ENCODE assay signal across 1 cellular context in the genomic region with DNA sequence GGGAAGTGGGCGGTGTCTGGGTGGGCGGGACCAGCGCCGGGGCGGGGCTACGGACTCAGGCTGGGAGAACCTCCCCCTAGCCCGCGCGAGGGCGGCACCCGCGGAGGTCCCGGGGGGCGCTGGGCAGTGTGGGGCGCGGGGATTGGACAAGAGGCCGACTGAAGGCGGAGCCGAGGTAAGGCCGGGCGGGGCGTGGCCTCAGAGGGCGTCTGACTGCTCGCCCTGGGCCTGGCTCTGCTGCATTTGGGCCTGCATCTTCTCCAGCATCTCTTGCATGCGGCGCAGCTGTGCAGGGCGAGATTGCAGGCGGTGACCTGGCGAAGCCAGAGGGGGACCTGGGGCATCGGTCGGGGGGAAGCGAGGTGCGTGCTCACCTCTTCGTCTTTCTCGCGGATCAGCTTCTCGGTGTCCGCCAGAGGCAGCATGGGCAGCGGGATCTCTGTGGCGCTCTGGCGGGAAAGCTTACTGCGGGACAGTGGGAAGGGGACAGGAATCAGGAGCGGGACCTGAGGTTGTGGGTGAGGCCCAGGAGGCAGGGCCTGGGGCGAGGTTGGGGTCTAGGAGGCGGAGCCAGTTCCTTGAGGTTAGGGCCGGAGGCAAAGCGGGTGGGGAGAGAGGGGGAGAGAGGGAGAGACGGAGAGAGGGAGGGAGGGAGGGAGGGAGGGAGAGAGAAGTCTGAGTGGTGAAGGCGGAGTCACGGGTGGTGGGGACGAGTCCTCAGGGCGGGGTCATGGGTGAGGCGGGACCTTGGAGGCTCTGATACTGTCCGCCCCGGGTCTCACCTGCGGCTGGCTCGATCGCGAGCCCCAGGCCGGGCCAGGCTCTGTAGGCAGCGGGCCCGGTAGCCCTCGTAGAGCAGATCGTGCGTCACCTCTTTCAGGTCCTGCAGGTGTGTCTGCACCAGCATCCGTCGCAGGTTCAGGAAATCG.
A peak's percentile ranks its signal among the peaks of the same experiment; 100 is the strongest.
TF ChIP-seq lines count a peak whose summit lies in the region.

No MANE protein-coding gene starts in this region.

TF ChIP-seq in GM12878, 131 proteins besides CTCF, POLR2A, EP300 and RAD21 (continues in another document):
- TF ChIP-seq TCF12 (IDR thresholded peaks at IDR 0.05; ENCODE audit: low read depth, low read length) (0 out of 2 replicates have a peak, but pooled peaks have one; percentile 49), SMARCA5 (IDR thresholded peaks at IDR 0.05) (peak; percentile 80), CREB1 (IDR thresholded peaks at IDR 0.05; ENCODE audit: low read depth) (0 out of 2 replicates have a peak, but pooled peaks have one; percentile 6), WRNIP1 (IDR thresholded peaks at IDR 0.05; ENCODE audit: borderline replicate concordance, low read depth, low read length) (no peak), RFX5 (IDR thresholded peaks at IDR 0.05; ENCODE audit: low read depth, low read length) (no peak), STAT1 (conservative IDR thresholded peaks at IDR 0.05) (no peak), BACH1 (IDR thresholded peaks at IDR 0.05; ENCODE audit: borderline replicate concordance) (peak; percentile 67; the same call in 1 of the 2 replicates), CREM (IDR thresholded peaks at IDR 0.05; ENCODE audit: low read depth) (no peak; the same call in 1 of the 2 replicates), MTA2 (IDR thresholded peaks at IDR 0.05; ENCODE audit: low read depth) (no peak), RB1 (IDR thresholded peaks at IDR 0.05; ENCODE audit: borderline replicate concordance) (peak; percentile 86; the same call in 1 of the 2 replicates), CBFB (IDR thresholded peaks at IDR 0.05; ENCODE audit: low read depth) (no peak), NFXL1 (IDR thresholded peaks at IDR 0.05; ENCODE audit: borderline replicate concordance) (no peak), SUZ12 (IDR thresholded peaks at IDR 0.05; ENCODE audit: unreplicated experiment) (no peak), EGR1 (IDR thresholded peaks at IDR 0.05; ENCODE audit: borderline replicate concordance in 1 of 2, low read depth in 2 of 2, low read length in 2 of 2) (peak in 1 of 2 experiments; percentile 68; a peak in 1 of 3 replicates), NR2C2 (IDR thresholded peaks at IDR 0.05; ENCODE audit: borderline replicate concordance, control insufficient read depth, insufficient read length, low read depth) (no peak), RCOR1 (conservative IDR thresholded peaks at IDR 0.05; ENCODE audit: low read depth, low read length) (no peak), ZBED1 (IDR thresholded peaks at IDR 0.05; ENCODE audit: borderline replicate concordance) (no peak), MYB (IDR thresholded peaks at IDR 0.05; ENCODE audit: borderline replicate concordance, low read depth, low read length) (no peak), SRF (IDR thresholded peaks at IDR 0.05; ENCODE audit: low read depth in 2 of 2, low read length in 2 of 2) (no peak), ETV6 (conservative IDR thresholded peaks at IDR 0.05 in 1 of 2, IDR thresholded peaks at IDR 0.05 in 1 of 2; ENCODE audit: borderline replicate concordance in 1 of 2, low read depth in 1 of 2) (no peak), JUNB (IDR thresholded peaks at IDR 0.05) (no peak), HDAC2 (IDR thresholded peaks at IDR 0.05) (no peak), FOXM1 (IDR thresholded peaks at IDR 0.05; ENCODE audit: low read depth, low read length) (no peak), YY1 (IDR thresholded peaks at IDR 0.05; ENCODE audit: low read depth, low read length) (no peak), MXI1 (IDR thresholded peaks at IDR 0.05; ENCODE audit: low read depth, low read length) (peak; percentile 79), EED (IDR thresholded peaks at IDR 0.05; ENCODE audit: low read depth) (peak; percentile 40), SPI1 (IDR thresholded peaks at IDR 0.05; ENCODE audit: borderline replicate concordance, insufficient read depth, low read depth, low read length) (no peak), HDGF (IDR thresholded peaks at IDR 0.05) (peak; percentile 95), RUNX3 (IDR thresholded peaks at IDR 0.05; ENCODE audit: low read length) (peak; percentile 21; the same call in 1 of the 2 replicates), BMI1 (IDR thresholded peaks at IDR 0.05; ENCODE audit: borderline replicate concordance) (no peak), SREBF2 (IDR thresholded peaks at IDR 0.05; ENCODE audit: low read length) (no peak), SP1 (IDR thresholded peaks at IDR 0.05; ENCODE audit: low read depth, low read length) (peak; percentile 47), HDAC6 (IDR thresholded peaks at IDR 0.05; ENCODE audit: unreplicated experiment) (no peak), PAX5 (IDR thresholded peaks at IDR 0.05; ENCODE audit: borderline replicate concordance, low read depth, low read length) (no peak), STAT3 (IDR thresholded peaks at IDR 0.05; ENCODE audit: low read depth, low read length) (no peak)
- TF ChIP-seq, protein P1, sequence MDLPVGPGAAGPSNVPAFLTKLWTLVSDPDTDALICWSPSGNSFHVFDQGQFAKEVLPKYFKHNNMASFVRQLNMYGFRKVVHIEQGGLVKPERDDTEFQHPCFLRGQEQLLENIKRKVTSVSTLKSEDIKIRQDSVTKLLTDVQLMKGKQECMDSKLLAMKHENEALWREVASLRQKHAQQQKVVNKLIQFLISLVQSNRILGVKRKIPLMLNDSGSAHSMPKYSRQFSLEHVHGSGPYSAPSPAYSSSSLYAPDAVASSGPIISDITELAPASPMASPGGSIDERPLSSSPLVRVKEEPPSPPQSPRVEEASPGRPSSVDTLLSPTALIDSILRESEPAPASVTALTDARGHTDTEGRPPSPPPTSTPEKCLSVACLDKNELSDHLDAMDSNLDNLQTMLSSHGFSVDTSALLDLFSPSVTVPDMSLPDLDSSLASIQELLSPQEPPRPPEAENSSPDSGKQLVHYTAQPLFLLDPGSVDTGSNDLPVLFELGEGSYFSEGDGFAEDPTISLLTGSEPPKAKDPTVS (IDR thresholded peaks at IDR 0.05; ENCODE audit: low read depth, low read length), result no peak
- TF ChIP-seq, protein P2, sequence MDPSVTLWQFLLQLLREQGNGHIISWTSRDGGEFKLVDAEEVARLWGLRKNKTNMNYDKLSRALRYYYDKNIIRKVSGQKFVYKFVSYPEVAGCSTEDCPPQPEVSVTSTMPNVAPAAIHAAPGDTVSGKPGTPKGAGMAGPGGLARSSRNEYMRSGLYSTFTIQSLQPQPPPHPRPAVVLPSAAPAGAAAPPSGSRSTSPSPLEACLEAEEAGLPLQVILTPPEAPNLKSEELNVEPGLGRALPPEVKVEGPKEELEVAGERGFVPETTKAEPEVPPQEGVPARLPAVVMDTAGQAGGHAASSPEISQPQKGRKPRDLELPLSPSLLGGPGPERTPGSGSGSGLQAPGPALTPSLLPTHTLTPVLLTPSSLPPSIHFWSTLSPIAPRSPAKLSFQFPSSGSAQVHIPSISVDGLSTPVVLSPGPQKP (IDR thresholded peaks at IDR 0.05; ENCODE audit: low read depth, low read length), result no peak
- TF ChIP-seq, protein P3, sequence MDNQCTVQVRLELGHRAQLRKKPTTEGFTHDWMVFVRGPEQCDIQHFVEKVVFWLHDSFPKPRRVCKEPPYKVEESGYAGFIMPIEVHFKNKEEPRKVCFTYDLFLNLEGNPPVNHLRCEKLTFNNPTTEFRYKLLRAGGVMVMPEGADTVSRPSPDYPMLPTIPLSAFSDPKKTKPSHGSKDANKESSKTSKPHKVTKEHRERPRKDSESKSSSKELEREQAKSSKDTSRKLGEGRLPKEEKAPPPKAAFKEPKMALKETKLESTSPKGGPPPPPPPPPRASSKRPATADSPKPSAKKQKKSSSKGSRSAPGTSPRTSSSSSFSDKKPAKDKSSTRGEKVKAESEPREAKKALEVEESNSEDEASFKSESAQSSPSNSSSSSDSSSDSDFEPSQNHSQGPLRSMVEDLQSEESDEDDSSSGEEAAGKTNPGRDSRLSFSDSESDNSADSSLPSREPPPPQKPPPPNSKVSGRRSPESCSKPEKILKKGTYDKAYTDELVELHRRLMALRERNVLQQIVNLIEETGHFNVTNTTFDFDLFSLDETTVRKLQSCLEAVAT (IDR thresholded peaks at IDR 0.05), result no peak; the same call in 1 of the 2 replicates
- TF ChIP-seq, protein P4, sequence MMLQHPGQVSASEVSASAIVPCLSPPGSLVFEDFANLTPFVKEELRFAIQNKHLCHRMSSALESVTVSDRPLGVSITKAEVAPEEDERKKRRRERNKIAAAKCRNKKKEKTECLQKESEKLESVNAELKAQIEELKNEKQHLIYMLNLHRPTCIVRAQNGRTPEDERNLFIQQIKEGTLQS (IDR thresholded peaks at IDR 0.05; ENCODE audit: borderline replicate concordance, extremely low read depth, low read depth, low read length), result no peak
- TF ChIP-seq, protein P5, sequence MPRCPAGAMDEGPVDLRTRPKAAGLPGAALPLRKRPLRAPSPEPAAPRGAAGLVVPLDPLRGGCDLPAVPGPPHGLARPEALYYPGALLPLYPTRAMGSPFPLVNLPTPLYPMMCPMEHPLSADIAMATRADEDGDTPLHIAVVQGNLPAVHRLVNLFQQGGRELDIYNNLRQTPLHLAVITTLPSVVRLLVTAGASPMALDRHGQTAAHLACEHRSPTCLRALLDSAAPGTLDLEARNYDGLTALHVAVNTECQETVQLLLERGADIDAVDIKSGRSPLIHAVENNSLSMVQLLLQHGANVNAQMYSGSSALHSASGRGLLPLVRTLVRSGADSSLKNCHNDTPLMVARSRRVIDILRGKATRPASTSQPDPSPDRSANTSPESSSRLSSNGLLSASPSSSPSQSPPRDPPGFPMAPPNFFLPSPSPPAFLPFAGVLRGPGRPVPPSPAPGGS (IDR thresholded peaks at IDR 0.05; ENCODE audit: borderline replicate concordance, insufficient read depth, low read depth, low read length, poor library complexity, severe bottlenecking), result no peak
- TF ChIP-seq, protein P6, sequence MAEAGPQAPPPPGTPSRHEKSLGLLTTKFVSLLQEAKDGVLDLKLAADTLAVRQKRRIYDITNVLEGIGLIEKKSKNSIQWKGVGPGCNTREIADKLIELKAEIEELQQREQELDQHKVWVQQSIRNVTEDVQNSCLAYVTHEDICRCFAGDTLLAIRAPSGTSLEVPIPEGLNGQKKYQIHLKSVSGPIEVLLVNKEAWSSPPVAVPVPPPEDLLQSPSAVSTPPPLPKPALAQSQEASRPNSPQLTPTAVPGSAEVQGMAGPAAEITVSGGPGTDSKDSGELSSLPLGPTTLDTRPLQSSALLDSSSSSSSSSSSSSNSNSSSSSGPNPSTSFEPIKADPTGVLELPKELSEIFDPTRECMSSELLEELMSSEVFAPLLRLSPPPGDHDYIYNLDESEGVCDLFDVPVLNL (IDR thresholded peaks at IDR 0.05; ENCODE audit: low read depth, low read length), result no peak
- TF ChIP-seq, protein P7, sequence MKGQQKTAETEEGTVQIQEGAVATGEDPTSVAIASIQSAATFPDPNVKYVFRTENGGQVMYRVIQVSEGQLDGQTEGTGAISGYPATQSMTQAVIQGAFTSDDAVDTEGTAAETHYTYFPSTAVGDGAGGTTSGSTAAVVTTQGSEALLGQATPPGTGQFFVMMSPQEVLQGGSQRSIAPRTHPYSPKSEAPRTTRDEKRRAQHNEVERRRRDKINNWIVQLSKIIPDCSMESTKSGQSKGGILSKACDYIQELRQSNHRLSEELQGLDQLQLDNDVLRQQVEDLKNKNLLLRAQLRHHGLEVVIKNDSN (IDR thresholded peaks at IDR 0.05; ENCODE audit: borderline replicate concordance, extremely low read length, insufficient read depth, low read depth, low read length), result no peak
- TF ChIP-seq, protein P8, sequence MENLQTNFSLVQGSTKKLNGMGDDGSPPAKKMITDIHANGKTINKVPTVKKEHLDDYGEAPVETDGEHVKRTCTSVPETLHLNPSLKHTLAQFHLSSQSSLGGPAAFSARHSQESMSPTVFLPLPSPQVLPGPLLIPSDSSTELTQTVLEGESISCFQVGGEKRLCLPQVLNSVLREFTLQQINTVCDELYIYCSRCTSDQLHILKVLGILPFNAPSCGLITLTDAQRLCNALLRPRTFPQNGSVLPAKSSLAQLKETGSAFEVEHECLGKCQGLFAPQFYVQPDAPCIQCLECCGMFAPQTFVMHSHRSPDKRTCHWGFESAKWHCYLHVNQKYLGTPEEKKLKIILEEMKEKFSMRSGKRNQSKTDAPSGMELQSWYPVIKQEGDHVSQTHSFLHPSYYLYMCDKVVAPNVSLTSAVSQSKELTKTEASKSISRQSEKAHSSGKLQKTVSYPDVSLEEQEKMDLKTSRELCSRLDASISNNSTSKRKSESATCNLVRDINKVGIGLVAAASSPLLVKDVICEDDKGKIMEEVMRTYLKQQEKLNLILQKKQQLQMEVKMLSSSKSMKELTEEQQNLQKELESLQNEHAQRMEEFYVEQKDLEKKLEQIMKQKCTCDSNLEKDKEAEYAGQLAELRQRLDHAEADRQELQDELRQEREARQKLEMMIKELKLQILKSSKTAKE (IDR thresholded peaks at IDR 0.05; ENCODE audit: low read depth, poor library complexity, severe bottlenecking), result no peak
- TF ChIP-seq, protein P9, sequence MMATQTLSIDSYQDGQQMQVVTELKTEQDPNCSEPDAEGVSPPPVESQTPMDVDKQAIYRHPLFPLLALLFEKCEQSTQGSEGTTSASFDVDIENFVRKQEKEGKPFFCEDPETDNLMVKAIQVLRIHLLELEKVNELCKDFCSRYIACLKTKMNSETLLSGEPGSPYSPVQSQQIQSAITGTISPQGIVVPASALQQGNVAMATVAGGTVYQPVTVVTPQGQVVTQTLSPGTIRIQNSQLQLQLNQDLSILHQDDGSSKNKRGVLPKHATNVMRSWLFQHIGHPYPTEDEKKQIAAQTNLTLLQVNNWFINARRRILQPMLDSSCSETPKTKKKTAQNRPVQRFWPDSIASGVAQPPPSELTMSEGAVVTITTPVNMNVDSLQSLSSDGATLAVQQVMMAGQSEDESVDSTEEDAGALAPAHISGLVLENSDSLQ (IDR thresholded peaks at IDR 0.05), result peak; percentile 23; the same call in 1 of the 2 replicates
- TF ChIP-seq, protein P10, sequence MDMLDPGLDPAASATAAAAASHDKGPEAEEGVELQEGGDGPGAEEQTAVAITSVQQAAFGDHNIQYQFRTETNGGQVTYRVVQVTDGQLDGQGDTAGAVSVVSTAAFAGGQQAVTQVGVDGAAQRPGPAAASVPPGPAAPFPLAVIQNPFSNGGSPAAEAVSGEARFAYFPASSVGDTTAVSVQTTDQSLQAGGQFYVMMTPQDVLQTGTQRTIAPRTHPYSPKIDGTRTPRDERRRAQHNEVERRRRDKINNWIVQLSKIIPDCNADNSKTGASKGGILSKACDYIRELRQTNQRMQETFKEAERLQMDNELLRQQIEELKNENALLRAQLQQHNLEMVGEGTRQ (IDR thresholded peaks at IDR 0.05; ENCODE audit: borderline replicate concordance, low read depth, low read length), result no peak
